ENCODE assay signal across 19 cellular contexts in genomic region chr3:60176614-60177013, GRCh38.
DNase-seq lines count a peak whose midpoint lies in the region; ATAC-seq, FAIRE-seq and TF ChIP-seq lines count a peak whose summit lies in the region.
"Had no signal": no experiment of that assay in that cellular context is flagged by ENCODE, and none has a peak within 500 bp of the region (broad histone marks: within the 10 kb centered on the region; RNA-seq: fewer than 3 reads in every experiment).

No MANE protein-coding gene starts in this region.

- H3K23me2 ChIP-seq in H1 (ENCODE audit: low read depth, low read length): no peaks in the 10 kb centered on the region

- intact Hi-C loops in activated CD4-positive, alpha-beta memory T cell treated with anti-CD3 and anti-CD28 coated beads for 36 hours (cut with micrococcal nuclease): no loop called here

- H2BK15ac ChIP-seq in H1 (ENCODE audit: low read length): no peak overlapping the region

- no peak overlapping the region for H2BK5ac ChIP-seq in H1 (ENCODE audit: low read depth, low read length)

- no peak for TF ChIP-seq RAD21 in H1 (IDR thresholded peaks at IDR 0.05 in 1 of 2, conservative IDR thresholded peaks at IDR 0.05 in 1 of 2; ENCODE audit: low read depth in 2 of 2, low read length in 2 of 2)

- H3K4me1 Mint-ChIP-seq in nephron progenitor cell (peaks cover 65% of the 10 kb centered on the region), WTC11 (peaks cover 17% of the 10 kb centered on the region)
- H3K4me1 Mint-ChIP-seq in activated CD4-positive, alpha-beta memory T cell treated with anti-CD3 and anti-CD28 coated beads for 36 hours (ENCODE audit: low read depth): peaks cover 8% of the 10 kb centered on the region
- H3K4me1 Mint-ChIP-seq: CD4-positive, alpha-beta memory T cell had no signal

- no peaks in the 10 kb centered on the region for H3K79me1 ChIP-seq in H1 (ENCODE audit: low read depth, low read length)

- H3K4me3 ChIP-seq in HAP-1: no peak overlapping the region
- no peak overlapping the region for H3K4me3 ChIP-seq in H1 (ENCODE audit: extremely low read depth in 1 of 4, insufficient read depth in 2 of 4, low read depth in 3 of 4, low read length in 4 of 4)

- H2AK5ac ChIP-seq in H1 (ENCODE audit: low read depth, low read length): no peak overlapping the region

- CTCF ChIA-PET in H1 (lab: Charles Lee; ENCODE audit: partially characterized antibody) (interaction anchor here (1.0 kb wide), 1 partner anchor 1205 kb away, joined by 4 read pairs; no protein-coding TSS in a partner anchor), WTC11 (lab: Charles Lee) (interaction anchor here (0.9 kb wide), 1 partner anchor 41 kb away, joined by 3 read pairs; no protein-coding TSS in a partner anchor)
- CTCF ChIA-PET in activated CD4-positive, alpha-beta memory T cell treated with anti-CD3 and anti-CD28 coated beads for 36 hours (lab: Charles Lee): interaction anchor here (2.0 kb wide), 1 partner anchor 1205 kb away, joined by 4 read pairs; no protein-coding TSS in a partner anchor

- H4K5ac ChIP-seq in H1 (ENCODE audit: insufficient read length, low read depth, low read length): no peak overlapping the region

- DNase-seq in HAP-1 (ENCODE audit: low spot score in 2 of 2) (peak; percentile 31 to 59), M059J (ENCODE audit: low read depth) (peak; percentile 31), H1 (ENCODE audit: low read depth in 1 of 2, low spot score in 2 of 2) (no peak), nephron progenitor cell (no peak), RPMI8226 (no peak), WTC11 (ENCODE audit: low spot score) (no peak), mesenteric fat pad (ENCODE audit: low spot score) (no peak)
- DNase-seq in activated CD4-positive, alpha-beta memory T cell treated with anti-CD3 and anti-CD28 coated beads for 36 hours: no peak
- DNase-seq: BE2C; CD4-positive, alpha-beta memory T cell; DMS79 treated with DMSO at 0.1 percent for 48 hours; EL; GOT3; HCEC 1CT had no signal

- H4K91ac ChIP-seq in H1 (replicated peaks; ENCODE audit: insufficient read length, low read length): no peak overlapping the region

- no peak overlapping the region for H3K14ac ChIP-seq in H1 (ENCODE audit: insufficient read length)

- no peak overlapping the region for H3K27ac ChIP-seq in H1 (ENCODE audit: low read depth, low read length)
- H3K27ac ChIP-seq: C4-2B, HL-60 had no signal

- no peaks in the 10 kb centered on the region for H3K9me3 Mint-ChIP-seq in nephron progenitor cell
- no peaks in the 10 kb centered on the region for H3K9me3 Mint-ChIP-seq in activated CD4-positive, alpha-beta memory T cell treated with anti-CD3 and anti-CD28 coated beads for 36 hours
- H3K9me3 Mint-ChIP-seq in WTC11: no peaks in the 10 kb centered on the region
- H3K9me3 Mint-ChIP-seq: CD4-positive, alpha-beta memory T cell had no signal

- H3K18ac ChIP-seq in H1 (ENCODE audit: extremely low read depth, low read length): no peak overlapping the region

- H2BK120ac ChIP-seq in H1 (replicated peaks; ENCODE audit: low read depth, low read length): no peak overlapping the region

- H3K4me3 Mint-ChIP-seq in nephron progenitor cell: no peak overlapping the region
- no peak overlapping the region for H3K4me3 Mint-ChIP-seq in activated CD4-positive, alpha-beta memory T cell treated with anti-CD3 and anti-CD28 coated beads for 36 hours
- H3K4me3 Mint-ChIP-seq in WTC11: no peak overlapping the region
- H3K4me3 Mint-ChIP-seq: CD4-positive, alpha-beta memory T cell had no signal

- H3K27me3 Mint-ChIP-seq in nephron progenitor cell (ENCODE audit: low read depth, poor library complexity) (no peaks in the 10 kb centered on the region), WTC11 (ENCODE audit: low read depth) (no peaks in the 10 kb centered on the region)
- H3K27me3 Mint-ChIP-seq in activated CD4-positive, alpha-beta memory T cell treated with anti-CD3 and anti-CD28 coated beads for 36 hours: no peaks in the 10 kb centered on the region

- WGBS in H1 (ENCODE audit: extremely low coverage in 1 of 2, insufficient coverage in 1 of 2, insufficient read length in 1 of 2, insufficient replicate concordance in 2 of 2, low coverage in 1 of 2, low lambda C conversion rate in 2 of 2, missing lambda C conversion rate in 1 of 2), 2 experiments: 96% methylated on average over 6 of the region's 6 CpGs; no CpG with 5 or more reads in 1 of the 2 experiments

- H3K9ac ChIP-seq in H1 (replicated peaks in 1 of 4; ENCODE audit: extremely low read depth in 1 of 4, low read depth in 3 of 4, low read length in 3 of 4): no peak overlapping the region

- H2BK20ac ChIP-seq in H1 (ENCODE audit: low read length): no peak overlapping the region

- in situ Hi-C loops in HAP-1 (cut with MboI; ENCODE audit: low sequenced_read_pairs): no loop called here

- 0 out of 2 replicates have a peak overlapping the region, but pooled peaks have one; percentile 41 for H2AFZ ChIP-seq in H1 (ENCODE audit: low read length)

- ATAC-seq in WTC11: no peak

- no peaks in the 10 kb centered on the region for H3K79me2 ChIP-seq in H1 (ENCODE audit: control insufficient read depth in 1 of 2, insufficient read depth in 2 of 2, low read length in 2 of 2)

- H3K23ac ChIP-seq in H1 (ENCODE audit: insufficient read length): no peak overlapping the region

- POLR2A ChIA-PET in H1 (lab: Charles Lee; ENCODE audit: partially characterized antibody) (no interaction called here), WTC11 (lab: Charles Lee) (no interaction called here)
- POLR2A ChIA-PET in activated CD4-positive, alpha-beta memory T cell treated with anti-CD3 and anti-CD28 coated beads for 36 hours (lab: Charles Lee): no interaction called here

- no peak overlapping the region for H4K8ac ChIP-seq in H1 (ENCODE audit: extremely low read depth, insufficient read depth, low read length)

- no peaks in the 10 kb centered on the region for H4K20me1 ChIP-seq in H1 (replicated peaks in 1 of 2; ENCODE audit: control insufficient read depth in 1 of 2, insufficient read depth in 2 of 2, low read length in 2 of 2)

- H3K27ac Mint-ChIP-seq in nephron progenitor cell (peak overlapping the region; percentile 32), WTC11 (no peak overlapping the region)
- H3K27ac Mint-ChIP-seq in activated CD4-positive, alpha-beta memory T cell treated with anti-CD3 and anti-CD28 coated beads for 36 hours: no peak overlapping the region
- H3K27ac Mint-ChIP-seq: CD4-positive, alpha-beta memory T cell had no signal

- H3K4me1 ChIP-seq in HAP-1: peaks cover 48% of the 10 kb centered on the region
- peaks cover 0 to 4% (median 0%) of the 10 kb centered on the region in 4 experiments; a peak in 1 of 7 replicates for H3K4me1 ChIP-seq in H1 (replicated peaks in 1 of 4; ENCODE audit: control insufficient read depth in 3 of 4, insufficient read depth in 4 of 4, low read length in 3 of 4)
- H3K4me1 ChIP-seq: BE2C had no signal

- TF ChIP-seq EP300 in H1 (IDR thresholded peaks at IDR 0.05; ENCODE audit: borderline replicate concordance in 1 of 2, low read depth in 2 of 2, low read length in 2 of 2): no peak

- no peaks in the 10 kb centered on the region for H3K36me3 Mint-ChIP-seq in nephron progenitor cell (ENCODE audit: low read depth)
- H3K36me3 Mint-ChIP-seq in activated CD4-positive, alpha-beta memory T cell treated with anti-CD3 and anti-CD28 coated beads for 36 hours: no peaks in the 10 kb centered on the region
- no peaks in the 10 kb centered on the region for H3K36me3 Mint-ChIP-seq in WTC11
- H3K36me3 Mint-ChIP-seq: CD4-positive, alpha-beta memory T cell had no signal

- H3K27me3 ChIP-seq in HAP-1 (ENCODE audit: low read depth): no peaks in the 10 kb centered on the region
- H3K27me3 ChIP-seq in H1 (replicated peaks in 1 of 4; ENCODE audit: control insufficient read depth in 3 of 4, extremely low read depth in 1 of 4, insufficient read depth in 3 of 4, low read length in 3 of 4): no peaks in the 10 kb centered on the region
- H3K27me3 ChIP-seq: BE2C had no signal

- no peak for TF ChIP-seq POLR2A in H1 (IDR thresholded peaks at IDR 0.05; ENCODE audit: control extremely low read depth in 1 of 2, low read depth in 2 of 2, low read length in 2 of 2)

- 0 out of 2 replicates have a peak overlapping the region, but pooled peaks have one; percentile 21 for H2BK12ac ChIP-seq in H1 (ENCODE audit: low read depth, low read length)

- H3K56ac ChIP-seq in H1 (replicated peaks; ENCODE audit: insufficient read length, low read depth, low read length): no peak overlapping the region

- H3K4ac ChIP-seq in H1 (replicated peaks; ENCODE audit: insufficient read length, low read depth, low read length): no peak overlapping the region

- FAIRE-seq in H1 (lab: Jason Lieb, UNC): no peak
- FAIRE-seq: A204.1, G401.6, GM12891 had no signal

- H3K36me3 ChIP-seq in HAP-1 (replicated peaks): no peaks in the 10 kb centered on the region
- H3K36me3 ChIP-seq in H1 (ENCODE audit: control insufficient read depth in 2 of 4, insufficient read depth in 4 of 4, low read length in 3 of 4): no peaks in the 10 kb centered on the region
- H3K36me3 ChIP-seq: BE2C had no signal

- no peak overlapping the region for H3K4me2 ChIP-seq in H1 (ENCODE audit: insufficient read depth in 1 of 2, low read depth in 2 of 2, low read length in 2 of 2)

- H3K9me3 ChIP-seq in HAP-1: no peaks in the 10 kb centered on the region
- H3K9me3 ChIP-seq in H1 (ENCODE audit: insufficient read depth in 2 of 2, low read depth in 1 of 2, low read length in 1 of 2): no peaks in the 10 kb centered on the region
- H3K9me3 ChIP-seq: BE2C had no signal

- no peak for TF ChIP-seq CTCF in H1 (IDR thresholded peaks at IDR 0.05; ENCODE audit: control extremely low read depth in 1 of 3, insufficient read depth in 1 of 3, low read depth in 1 of 3, low read length in 3 of 3)
- TF ChIP-seq CTCF in nephron progenitor cell (IDR thresholded peaks at IDR 0.05): no peak
- TF ChIP-seq CTCF in WTC11 (IDR thresholded peaks at IDR 0.05): no peak

TF ChIP-seq in H1, 55 proteins besides CTCF, POLR2A, EP300 and RAD21:
- TF ChIP-seq TBP (IDR thresholded peaks at IDR 0.05; ENCODE audit: low read depth, low read length) (no peak), YY1 (IDR thresholded peaks at IDR 0.05; ENCODE audit: low read depth, low read length) (no peak), HDAC6 (IDR thresholded peaks at IDR 0.05; ENCODE audit: low read depth, low read length) (no peak), TEAD4 (IDR thresholded peaks at IDR 0.05; ENCODE audit: low read depth, low read length) (no peak)
TF ChIP-seq in H1: peak in this region for 0.

TF ChIP-seq in WTC11, 78 proteins besides CTCF, POLR2A, EP300 and RAD21 (continues in another document):
- no peak for TF ChIP-seq ZNF396 (CRISPR knock-in tag; IDR thresholded peaks at IDR 0.05; ENCODE audit: borderline replicate concordance)
- no peak for TF ChIP-seq SOX15 (CRISPR knock-in tag; IDR thresholded peaks at IDR 0.05)
- TF ChIP-seq PREB (CRISPR knock-in tag; IDR thresholded peaks at IDR 0.05; ENCODE audit: borderline replicate concordance): no peak

Comparison
In these comparisons a context has a peak if more than half of its experiments do, and no peak if none do; other contexts are left out.
1. DNase-seq: peak in HAP-1 (2 of 2) and M059J (single experiment); none in H1 (0 of 2), nephron progenitor cell (single experiment), activated CD4-positive, alpha-beta memory T cell treated with anti-CD3 and anti-CD28 coated beads for 36 hours (single experiment), RPMI8226 (single experiment), WTC11 (single experiment) and mesenteric fat pad (single experiment).